8 cellular contexts compared by ENCODE assay signal in genomic region chr10:125038637-125039036, GRCh38.
DNase-seq lines count a peak whose midpoint lies in the region; ATAC-seq and TF ChIP-seq lines count a peak whose summit lies in the region.

No MANE protein-coding gene starts in this region.

- peaks cover 5% of the 10 kb centered on the region for H3K36me3 ChIP-seq in lower lobe of right lung

- H3K36me3 Mint-ChIP-seq in endothelial cell (ENCODE audit: low read depth, unreplicated experiment): peaks cover 14% of the 10 kb centered on the region

- intact Hi-C loops in lower lobe of right lung (cut with DNase I): no loop called here

- no peak for TF ChIP-seq EP300 in Ishikawa (IDR thresholded peaks at IDR 0.05; ENCODE audit: borderline replicate concordance)

- no peaks in the 10 kb centered on the region for H3K9me3 Mint-ChIP-seq in endothelial cell (ENCODE audit: unreplicated experiment)

- POLR2A ChIA-PET in AG04449 (lab: Yijun Ruan, JAX): no interaction called here

- no peaks in the 10 kb centered on the region for H3K9me3 ChIP-seq in lower lobe of right lung

- H3K4me3 ChIP-seq in AG04449 (ENCODE audit: low read depth, low read length) (no peak overlapping the region), lower lobe of right lung (no peak overlapping the region)

- no peak for DNase-seq in AG04449 (ENCODE audit: low read depth, low spot score)
- DNase-seq in caudate nucleus (lab: John Stamatoyannopoulos, UW): peak in 35 of 61 donors; percentile 8 to 75 (median 27)
- peak; percentile 74 for DNase-seq in lower lobe of right lung
- no peak for DNase-seq in endothelial cell (ENCODE audit: low spot score)
- DNase-seq in CD1c-positive myeloid dendritic cell (ENCODE audit: extremely low spot score): no peak

- ATAC-seq in lower lobe of right lung (peak; percentile 92 to 93), GM19351 (IDR thresholded peaks at IDR 0.05; ENCODE audit: unreplicated experiment) (no peak), HG02759 (IDR thresholded peaks at IDR 0.05; ENCODE audit: unreplicated experiment) (no peak)

- peak; percentile 86 for TF ChIP-seq RAD21 in Ishikawa (IDR thresholded peaks at IDR 0.05; ENCODE audit: low read depth)

- no peaks in the 10 kb centered on the region for H3K27me3 ChIP-seq in lower lobe of right lung (ENCODE audit: low read depth)

- H3K4me1 Mint-ChIP-seq in endothelial cell (ENCODE audit: unreplicated experiment): peaks cover 41% of the 10 kb centered on the region

- H3K27ac ChIP-seq in caudate nucleus (ENCODE audit: low read depth, low read length) (no peak overlapping the region), lower lobe of right lung (peak overlapping the region; percentile 42)

- no peak overlapping the region for H3K27ac Mint-ChIP-seq in endothelial cell (ENCODE audit: unreplicated experiment)

- H3K4me3 Mint-ChIP-seq in endothelial cell (ENCODE audit: unreplicated experiment): no peak overlapping the region

- peaks cover 56% of the 10 kb centered on the region for H3K4me1 ChIP-seq in lower lobe of right lung

- H3K27me3 Mint-ChIP-seq in endothelial cell (ENCODE audit: unreplicated experiment): peaks cover 5% of the 10 kb centered on the region

- TF ChIP-seq CTCF in AG04449 (IDR thresholded peaks at IDR 0.05; ENCODE audit: insufficient read depth, low read length, missing control alignments): peak; percentile 16
- TF ChIP-seq CTCF in lower lobe of right lung (IDR thresholded peaks at IDR 0.05): peak; percentile 32
- TF ChIP-seq CTCF in endothelial cell (IDR thresholded peaks at IDR 0.05; ENCODE audit: unreplicated experiment): no peak

- CTCF ChIA-PET in AG04449 (lab: Yijun Ruan, JAX): interaction anchor here (1.7 to 12.4 kb wide), 3 partner anchors 8 to 21 kb away, joined by 5 to 261 read pairs (median 88); no protein-coding TSS in a partner anchor

TF ChIP-seq in Ishikawa, 13 proteins besides CTCF, POLR2A, EP300 and RAD21:
- TF ChIP-seq CEBPB (IDR thresholded peaks at IDR 0.05): no peak
- TF ChIP-seq MAX (IDR thresholded peaks at IDR 0.05): peak; percentile 41

Comparison
In these comparisons a context has a peak if more than half of its experiments do, and no peak if none do; other contexts are left out.
1. DNase-seq: peak in caudate nucleus (35 of 61) and lower lobe of right lung (single experiment); none in AG04449 (single experiment), endothelial cell (single experiment) and CD1c-positive myeloid dendritic cell (single experiment).
2. ATAC-seq: peak in lower lobe of right lung (2 of 2); none in GM19351 (single experiment) and HG02759 (single experiment).